ENCODE assay signal across 8 cellular contexts in genomic region chr9:131738293-131738692, GRCh38. TPM values are rescaled to one million over a fixed set of nuclear protein-coding genes. Genes with fewer than 3 reads are reported as not detected.
DNase-seq lines count a peak whose midpoint lies in the region; ATAC-seq and TF ChIP-seq lines count a peak whose summit lies in the region.

No MANE protein-coding gene starts in this region.

- no peak for DNase-seq in BJ (ENCODE audit: low read depth)
- DNase-seq in colonic mucosa = no peak
- no peak for DNase-seq in naive B cell
- DNase-seq in NCI-H2196 (lab: John Stamatoyannopoulos, UW; ENCODE audit: unreplicated experiment) = no peak
- DNase-seq in islet precursor cell = no peak

- H3K27ac ChIP-seq in colonic mucosa = peak overlapping the region; percentile 83

- peaks cover 22% of the 10 kb centered on the region for H3K4me1 ChIP-seq in colonic mucosa

- H3K4me3 ChIP-seq in BJ (ENCODE audit: low read depth, low read length) (peak overlapping the region; percentile 56), colonic mucosa (peak overlapping the region; percentile 61)

- intact Hi-C loops in colonic mucosa (cut with DNase I) = loop anchor here (10.0 kb wide), 1 partner anchor 93 kb away; no protein-coding TSS in a partner anchor

- H3K27ac Mint-ChIP-seq in IgD-negative memory B cell (peak overlapping the region; percentile 94 to 99 (median 95)), naive B cell (peak overlapping the region; percentile 49 to 96 (median 82))

- H3K27me3 Mint-ChIP-seq in IgD-negative memory B cell (no peaks in the 10 kb centered on the region), naive B cell (no peaks in the 10 kb centered on the region)

- H3K9me3 ChIP-seq in colonic mucosa = no peaks in the 10 kb centered on the region

- H3K4me1 Mint-ChIP-seq in IgD-negative memory B cell (peaks cover 48 to 52% (median 49%) of the 10 kb centered on the region in 3 donors), naive B cell (peaks cover 52 to 67% (median 62%) of the 10 kb centered on the region in 3 donors)

- H3K4me3 Mint-ChIP-seq in IgD-negative memory B cell (peak overlapping the region; percentile 82 to 99 (median 96)), naive B cell (peak overlapping the region; percentile 88 to 98 (median 94))

- TF ChIP-seq CTCF in BJ (IDR thresholded peaks at IDR 0.05; ENCODE audit: insufficient read depth, low read depth, low read length) = no peak
- TF ChIP-seq CTCF in colonic mucosa (IDR thresholded peaks at IDR 0.05) = no peak

- POLR2A ChIA-PET in BJ (lab: Charles Lee) = interaction anchor here (0.5 kb wide), 1 partner anchor 129 kb away, joined by 3 read pairs; no protein-coding TSS in a partner anchor

- H3K9me3 Mint-ChIP-seq in IgD-negative memory B cell = no peaks in the 10 kb centered on the region
- no peaks in the 10 kb centered on the region for H3K9me3 Mint-ChIP-seq in naive B cell

- no peaks in the 10 kb centered on the region for H3K36me3 ChIP-seq in BJ (ENCODE audit: control insufficient read depth, insufficient read depth, low read length)
- no peaks in the 10 kb centered on the region for H3K36me3 ChIP-seq in colonic mucosa

- H3K27me3 ChIP-seq in BJ (ENCODE audit: control insufficient read depth, insufficient read depth, low read length) (no peaks in the 10 kb centered on the region), colonic mucosa (no peaks in the 10 kb centered on the region)

- no peak for ATAC-seq in naive B cell (ENCODE audit: low read depth in 2 of 2)
- ATAC-seq in GM18861 (IDR thresholded peaks at IDR 0.05; ENCODE audit: unreplicated experiment) = no peak
- ATAC-seq in GM18868 (IDR thresholded peaks at IDR 0.05; ENCODE audit: unreplicated experiment) = no peak

- H3K36me3 Mint-ChIP-seq in IgD-negative memory B cell = peaks cover 8% of the 10 kb centered on the region
- peaks cover 7 to 9% of the 10 kb centered on the region in 2 donors for H3K36me3 Mint-ChIP-seq in naive B cell

- CTCF ChIA-PET in BJ (lab: Yijun Ruan, JAX) = interaction anchor here (1.0 to 11.0 kb wide), 12 partner anchors 8 to 235 kb away, joined by 3 to 227 read pairs (median 6); no protein-coding TSS in a partner anchor

- H3K9ac ChIP-seq in colonic mucosa (ENCODE audit: low read depth in 2 of 2, low read length in 2 of 2) = peak overlapping the region; percentile 89 to 96

RNA-seq across cellular contexts. Expression of gene RAPGEF1, which starts 1.6 kb away (rescaled TPM):
- 26.9 and 31.6 TPM in 2 replicates for polyA plus RNA-seq in BJ (2011; rRNA removed)
- 24.0 and 25.6 TPM in 2 replicates for polyA minus RNA-seq in BJ (2011; rRNA and poly(A)+ RNA removed)
- 40.8 TPM for polyA plus RNA-seq in IgD-negative memory B cell
- 10 to 100 TPM; 47.2 to 58.6 TPM for total RNA-seq in colonic mucosa
- 10 to 100 TPM in 2 of 6 donors, 1 to 10 TPM in 4; 3.4 to 21.1 (median 7.9) TPM for polyA plus RNA-seq in naive B cell (ENCODE audit: low read depth in 6 of 6)
